ENCODE assay signal across 1 cellular context in the genomic region with DNA sequence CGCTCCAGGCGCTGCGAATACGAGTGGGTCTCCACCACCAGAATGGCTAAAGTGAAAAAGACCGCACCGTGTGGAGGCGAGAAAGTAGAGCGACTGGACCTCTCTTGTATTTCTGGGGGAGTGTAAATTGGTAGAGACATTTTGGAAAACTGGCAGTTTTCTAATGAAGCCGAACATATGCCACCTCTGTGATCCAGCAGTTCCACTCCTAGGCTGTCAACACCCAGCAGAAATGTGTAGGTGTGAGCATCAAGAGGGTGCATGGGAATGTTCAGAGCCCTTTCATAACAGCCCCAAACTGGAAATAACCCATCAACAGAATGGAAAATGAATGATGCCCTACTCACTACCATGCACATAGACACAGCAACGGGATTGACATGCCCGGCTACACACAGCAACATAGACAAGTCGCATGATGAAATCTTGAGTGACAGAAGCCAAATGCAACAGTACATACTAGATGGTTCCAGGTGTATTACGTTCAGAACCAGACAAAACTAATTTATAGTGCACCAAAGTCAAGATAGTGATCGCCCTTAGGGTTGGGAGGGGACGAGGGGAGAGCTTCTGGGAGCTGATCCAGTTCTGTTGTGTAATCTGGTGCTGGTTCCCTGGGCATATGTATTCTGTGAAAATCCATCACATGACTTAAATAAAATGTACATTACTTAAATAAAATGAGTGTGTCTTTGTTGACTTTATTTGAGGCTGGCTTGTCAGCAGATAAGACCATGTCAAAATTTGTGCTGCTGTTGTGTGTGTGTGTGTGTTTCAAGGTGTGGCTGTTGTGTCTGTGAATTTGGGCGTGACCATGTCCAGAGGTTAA.
TF ChIP-seq lines count a peak whose summit lies in the region.

No MANE protein-coding gene starts in this region.

TF ChIP-seq in H1, 55 proteins besides CTCF, POLR2A, EP300 and RAD21:
- TF ChIP-seq SIRT6 (IDR thresholded peaks at IDR 0.05; ENCODE audit: low read length): no peak
- TF ChIP-seq SP4 (IDR thresholded peaks at IDR 0.05; ENCODE audit: low read length): no peak
- no peak for TF ChIP-seq TAF1 (IDR thresholded peaks at IDR 0.05; ENCODE audit: low read depth, low read length)
- TF ChIP-seq TCF12 (IDR thresholded peaks at IDR 0.05; ENCODE audit: low read depth, low read length): no peak
- TF ChIP-seq EGR1 (IDR thresholded peaks at IDR 0.05; ENCODE audit: borderline replicate concordance, low read depth, low read length): no peak
- TF ChIP-seq, protein P1, sequence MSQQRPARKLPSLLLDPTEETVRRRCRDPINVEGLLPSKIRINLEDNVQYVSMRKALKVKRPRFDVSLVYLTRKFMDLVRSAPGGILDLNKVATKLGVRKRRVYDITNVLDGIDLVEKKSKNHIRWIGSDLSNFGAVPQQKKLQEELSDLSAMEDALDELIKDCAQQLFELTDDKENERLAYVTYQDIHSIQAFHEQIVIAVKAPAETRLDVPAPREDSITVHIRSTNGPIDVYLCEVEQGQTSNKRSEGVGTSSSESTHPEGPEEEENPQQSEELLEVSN (IDR thresholded peaks at IDR 0.05): no peak
- TF ChIP-seq, protein P2, sequence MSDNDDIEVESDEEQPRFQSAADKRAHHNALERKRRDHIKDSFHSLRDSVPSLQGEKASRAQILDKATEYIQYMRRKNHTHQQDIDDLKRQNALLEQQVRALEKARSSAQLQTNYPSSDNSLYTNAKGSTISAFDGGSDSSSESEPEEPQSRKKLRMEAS (IDR thresholded peaks at IDR 0.05): no peak
- no peak for TF ChIP-seq POU5F1 (IDR thresholded peaks at IDR 0.05; ENCODE audit: low read depth, low read length)
- TF ChIP-seq SP1 (IDR thresholded peaks at IDR 0.05; ENCODE audit: low read depth, low read length): no peak
- TF ChIP-seq CREB1 (IDR thresholded peaks at IDR 0.05): no peak
- no peak for TF ChIP-seq TEAD4 (IDR thresholded peaks at IDR 0.05; ENCODE audit: low read depth, low read length)
- no peak for TF ChIP-seq YY1 (IDR thresholded peaks at IDR 0.05; ENCODE audit: low read depth, low read length)
- TF ChIP-seq JUND (IDR thresholded peaks at IDR 0.05; ENCODE audit: low read length): no peak
- no peak for TF ChIP-seq RBBP5 (IDR thresholded peaks at IDR 0.05; ENCODE audit: borderline replicate concordance, low read depth, low read length)
- TF ChIP-seq CBX5 (IDR thresholded peaks at IDR 0.05; ENCODE audit: low read depth, low read length): no peak
- TF ChIP-seq EZH2 (IDR thresholded peaks at IDR 0.05; ENCODE audit: low read depth, low read length, severe bottlenecking): no peak
- TF ChIP-seq CHD1 (IDR thresholded peaks at IDR 0.05; ENCODE audit: low read depth, low read length): no peak
- TF ChIP-seq FOSL1 (IDR thresholded peaks at IDR 0.05; ENCODE audit: insufficient read depth, low read depth, low read length): no peak
